8 cellular contexts compared by ENCODE assay signal in genomic region chr17:40069751-40070643, GRCh38. TPM values are rescaled to one million over a fixed set of nuclear protein-coding genes. Genes with fewer than 3 reads are reported as not detected.
DNase-seq lines count a peak whose midpoint lies in the region; ATAC-seq and TF ChIP-seq lines count a peak whose summit lies in the region.

No MANE protein-coding gene starts in this region.

- POLR2A ChIA-PET in HEK293 (lab: Yijun Ruan, JAX) = interaction anchor here (0.8 kb wide), 1 partner anchor 29 kb away, joined by 3 read pairs; no protein-coding TSS in a partner anchor
- POLR2A ChIA-PET in MCF 10A (lab: Yijun Ruan, JAX) = interaction anchor here (0.6 to 7.9 kb wide), 8 partner anchors 11 to 254 kb away, joined by 3 to 99 read pairs (median 5); partner anchors contain the start of genes CASC3, MED24 and NR1D1

- H3K27ac Mint-ChIP-seq in MCF 10A (ENCODE audit: low read depth, unreplicated experiment) = peak overlapping the region; percentile 60

- CTCF ChIA-PET in HEK293 (lab: Yijun Ruan, JAX) (interaction anchor here (0.7 to 6.0 kb wide), 11 partner anchors 11 to 448 kb away, joined by 3 to 43 read pairs (median 5); no protein-coding TSS in a partner anchor), MCF 10A (lab: Yijun Ruan, JAX) (interaction anchor here (0.5 to 1.7 kb wide), 4 partner anchors 16 to 339 kb away, joined by 3 to 4 read pairs (median 3); partner anchors contain the start of gene MED24)

- H3K4me2 ChIP-seq in BLaER1 treated with 17β-estradiol and CSF1 and Interleukin-3, amounts not matched to agents 10 nM and 100 nM = peak overlapping the region; percentile 93 to 99 (median 97)

- 0 out of 22 replicates have a peak, but pooled peaks cover 0 to 6% (median 0%) of the 10 kb centered on the region in 11 experiments for H3K36me3 ChIP-seq in BLaER1 treated with 17β-estradiol and CSF1 and Interleukin-3, amounts not matched to agents 10 nM and 100 nM
- peaks cover 0 to 7% of the 10 kb centered on the region in 2 experiments; a peak in 1 of 3 replicates for H3K36me3 ChIP-seq in HEK293 (ENCODE audit: control insufficient read depth in 2 of 2, insufficient read depth in 1 of 2, low read length in 2 of 2)
- H3K36me3 ChIP-seq in RWPE2 (ENCODE audit: low read depth) = no peaks in the 10 kb centered on the region
- peaks cover 0 to 7% of the 10 kb centered on the region in 2 donors for H3K36me3 ChIP-seq in lung (ENCODE audit: control insufficient read depth in 2 of 2, insufficient read depth in 2 of 2, low read length in 2 of 2)
- peaks cover 0 to 8% (median 3%) of the 10 kb centered on the region in 4 donors for H3K36me3 ChIP-seq in upper lobe of left lung

- H3K27ac ChIP-seq in BLaER1 treated with 17β-estradiol and CSF1 and Interleukin-3, amounts not matched to agents 10 nM and 100 nM = peak overlapping the region; percentile 63 to 93 (median 85); a peak in 21 of 22 replicates
- H3K27ac ChIP-seq in HEK293 (ENCODE audit: extremely low read depth, low read depth, low read length) (no peak overlapping the region), RWPE2 (ENCODE audit: poor library complexity, severe bottlenecking) (peak overlapping the region; percentile 48), lung (ENCODE audit: low read depth in 1 of 2, low read length in 1 of 2) (peak overlapping the region; percentile 45 to 93), upper lobe of left lung (peak overlapping the region; percentile 86 to 94 (median 90))

- H3K4me1 Mint-ChIP-seq in MCF 10A (ENCODE audit: insufficient read depth, unreplicated experiment) = peaks cover 80% of the 10 kb centered on the region

- peaks cover 5% of the 10 kb centered on the region for H3K36me3 Mint-ChIP-seq in MCF 10A (ENCODE audit: insufficient read depth, unreplicated experiment)

- no peaks in the 10 kb centered on the region for H3K9me3 ChIP-seq in BLaER1 treated with 17β-estradiol and CSF1 and Interleukin-3, amounts not matched to agents 10 nM and 100 nM (replicated peaks in 1 of 11)
- H3K9me3 ChIP-seq in HEK293 (ENCODE audit: control insufficient read depth, insufficient read depth, low read depth, low read length) = no peaks in the 10 kb centered on the region
- H3K9me3 ChIP-seq in RWPE2 (ENCODE audit: severe bottlenecking) = no peaks in the 10 kb centered on the region
- H3K9me3 ChIP-seq in lung (ENCODE audit: control insufficient read depth in 2 of 2, insufficient read depth in 1 of 2, low read length in 1 of 2) = no peaks in the 10 kb centered on the region
- H3K9me3 ChIP-seq in upper lobe of left lung = no peaks in the 10 kb centered on the region

- no TSS peak for BruUV-seq in MCF 10A (replicated peaks; lab: Mats Ljungman, UMichigan)

- 0 out of 2 replicates have a peak, but pooled peaks have one; percentile 33 for TF ChIP-seq CTCF in HEK293 (tag by site-specific recombination; IDR thresholded peaks at IDR 0.05)
- TF ChIP-seq CTCF in RWPE2 (IDR thresholded peaks at IDR 0.05; ENCODE audit: poor library complexity, severe bottlenecking) = peak; percentile 36
- peak; percentile 34 for TF ChIP-seq CTCF in MCF 10A (IDR thresholded peaks at IDR 0.05; ENCODE audit: unreplicated experiment)
- TF ChIP-seq CTCF in lung (IDR thresholded peaks at IDR 0.05; ENCODE audit: control extremely low read depth, extremely low read depth) = no peak
- TF ChIP-seq CTCF in upper lobe of left lung (IDR thresholded peaks at IDR 0.05) = peak in 5 of 6 experiments; percentile 13 to 50 (median 36)

- peak in 2 of 4 donors; percentile 4 to 82 for TF ChIP-seq EP300 in upper lobe of left lung (IDR thresholded peaks at IDR 0.05)

- 21 to 22% methylated on average over 14 of the region's 14 CpGs for WGBS in lung, 2 donors
- 15 to 20% methylated on average over 6 to 8 of the region's 14 CpGs for WGBS in upper lobe of left lung, 2 donors

- peak in 1 of 4 donors; percentile 50 for TF ChIP-seq POLR2A in upper lobe of left lung (IDR thresholded peaks at IDR 0.05)

- H3K9ac ChIP-seq in BLaER1 treated with 17β-estradiol and CSF1 and Interleukin-3, amounts not matched to agents 10 nM and 100 nM = peak overlapping the region; percentile 39 to 85 (median 76); a peak in 21 of 22 replicates

- intact Hi-C loops in MCF 10A (cut with micrococcal nuclease) = no loop called here

- no peaks in the 10 kb centered on the region for H3K27me3 ChIP-seq in BLaER1 treated with 17β-estradiol and CSF1 and Interleukin-3, amounts not matched to agents 10 nM and 100 nM
- no peaks in the 10 kb centered on the region for H3K27me3 ChIP-seq in RWPE2 (ENCODE audit: insufficient read depth, poor library complexity, severe bottlenecking)
- H3K27me3 ChIP-seq in lung (ENCODE audit: control insufficient read depth, insufficient read depth) = no peaks in the 10 kb centered on the region
- no peaks in the 10 kb centered on the region for H3K27me3 ChIP-seq in upper lobe of left lung

- ATAC-seq in RWPE2 (ENCODE audit: low read depth) = peak; percentile 66
- no peak for ATAC-seq in lung (ENCODE audit: insufficient read depth, low FRiP score)
- peak in 1 of 2 donors; percentile 9 for ATAC-seq in upper lobe of left lung (ENCODE audit: low FRiP score in 2 of 2)
- no peak for ATAC-seq in HG02798 (IDR thresholded peaks at IDR 0.05; ENCODE audit: poor library complexity, unreplicated experiment)
- ATAC-seq in HG03039 (IDR thresholded peaks at IDR 0.05; ENCODE audit: unreplicated experiment) = no peak

- H3K4me1 ChIP-seq in BLaER1 treated with 17β-estradiol and CSF1 and Interleukin-3, amounts not matched to agents 10 nM and 100 nM = peaks cover 99 to 100% (median 100%) of the 10 kb centered on the region in 10 experiments
- H3K4me1 ChIP-seq in HEK293 (ENCODE audit: control insufficient read depth, insufficient read depth, low read length) (peaks cover 40% of the 10 kb centered on the region), RWPE2 (ENCODE audit: insufficient read depth, poor library complexity, severe bottlenecking) (peaks cover 52% of the 10 kb centered on the region), lung (ENCODE audit: control insufficient read depth in 2 of 2, insufficient read depth in 2 of 2, low read length in 2 of 2) (peaks cover 38 to 58% of the 10 kb centered on the region in 2 donors), upper lobe of left lung (peaks cover 85 to 98% (median 94%) of the 10 kb centered on the region in 4 donors)

- no peaks in the 10 kb centered on the region for H3K27me3 Mint-ChIP-seq in MCF 10A (ENCODE audit: insufficient read depth, unreplicated experiment)

- H3K4me3 Mint-ChIP-seq in MCF 10A (ENCODE audit: unreplicated experiment) = peak overlapping the region; percentile 62

- no peaks in the 10 kb centered on the region for H3K9me3 Mint-ChIP-seq in MCF 10A (ENCODE audit: unreplicated experiment)

- peak overlapping the region; percentile 24 to 57 (median 44); a peak in 19 of 20 replicates for H3K4me3 ChIP-seq in BLaER1 treated with 17β-estradiol and CSF1 and Interleukin-3, amounts not matched to agents 10 nM and 100 nM
- H3K4me3 ChIP-seq in HEK293 (ENCODE audit: low read depth, low read length) (no peak overlapping the region), RWPE2 (ENCODE audit: severe bottlenecking) (no peak overlapping the region), lung (no peak overlapping the region), upper lobe of left lung (peak overlapping the region in 2 of 4 donors; percentile 33 to 37)

- H4K20me1 ChIP-seq in BLaER1 treated with 17β-estradiol and CSF1 and Interleukin-3, amounts not matched to agents 10 nM and 100 nM = no peaks in the 10 kb centered on the region; a peak in 1 of 22 replicates

- DNase-seq in RWPE2 (ENCODE audit: low spot score) (peak; percentile 73), MCF 10A (ENCODE audit: unreplicated experiment) (peak; percentile 82), lung (ENCODE audit: low spot score) (no peak), upper lobe of left lung (peak; percentile 79 to 82)

TF ChIP-seq in HEK293, 187 proteins besides CTCF, POLR2A, EP300 and RAD21 (continues in another document):
- TF ChIP-seq ZNF350 (tag by site-specific recombination; IDR thresholded peaks at IDR 0.05) (no peak), WT1 (tag by site-specific recombination; IDR thresholded peaks at IDR 0.05) (peak; percentile 51), ZBTB17 (tag by site-specific recombination; IDR thresholded peaks at IDR 0.05) (peak; percentile 95), ZNF311 (tag by site-specific recombination; IDR thresholded peaks at IDR 0.05; ENCODE audit: borderline replicate concordance) (no peak), PRDM6 (tag by site-specific recombination; IDR thresholded peaks at IDR 0.05) (no peak), GLIS1 (tag by site-specific recombination; IDR thresholded peaks at IDR 0.05) (peak; percentile 99)

RNA-seq across cellular contexts. Expression of gene THRA, which starts 7.2 kb away (rescaled TPM):
- 5.5 and 6.4 TPM in 2 replicates for total RNA-seq in MCF 10A (2022)
- total RNA-seq in lung = 10 to 100 TPM; 41.3 to 55.9 TPM
- 10 to 100 TPM; 28.5 to 33.6 TPM for polyA plus RNA-seq in lung
- 10 to 100 TPM; 31.0 to 55.3 (median 49.9) TPM for total RNA-seq in upper lobe of left lung

RNA-seq across cellular contexts. Expression of gene MED24, which starts 15.8 kb away (rescaled TPM):
- total RNA-seq in MCF 10A (2022) = 66.6 and 88.5 TPM in 2 replicates
- total RNA-seq in lung = 10 to 100 TPM; 69.9 to 82.3 TPM
- polyA plus RNA-seq in lung = 100 to 1,000 TPM in 1 of 2 donors, 10 to 100 TPM in 1; 48.2 to 149 TPM
- total RNA-seq in upper lobe of left lung = 100 to 1,000 TPM in 1 of 6 donors, 10 to 100 TPM in 5; 36.5 to 157 (median 71.0) TPM

RNA-seq across cellular contexts. Expression of gene NR1D1, which starts 30.4 kb away (rescaled TPM):
- total RNA-seq in MCF 10A (2022) (7.5 and 8.8 TPM in 2 replicates), lung (10 to 100 TPM in 1 of 2 donors, 1 to 10 TPM in 1; 3.2 to 19.4 TPM), upper lobe of left lung (10 to 100 TPM in 5 of 6 donors, 1 to 10 TPM in 1; 3.8 to 24.7 (median 15.8) TPM)
- polyA plus RNA-seq in lung = 10 to 100 TPM in 1 of 2 donors, 1 to 10 TPM in 1; 8.7 to 19.6 TPM

RNA-seq across cellular contexts. Expression of gene MSL1, which starts 51.8 kb away (rescaled TPM):
- 59.8 and 62.2 TPM in 2 replicates for total RNA-seq in MCF 10A (2022)
- total RNA-seq in lung = 100 to 1,000 TPM in 1 of 2 donors, 10 to 100 TPM in 1; 84.8 to 111 TPM
- 10 to 100 TPM; 73.2 to 84.6 TPM for polyA plus RNA-seq in lung
- total RNA-seq in upper lobe of left lung = 100 to 1,000 TPM in 3 of 6 donors, 10 to 100 TPM in 3; 57.6 to 240 (median 97.0) TPM

RNA-seq across cellular contexts. Expression of gene CSF3, which starts 54.8 kb away (rescaled TPM):
- total RNA-seq in MCF 10A (2022) (9.6 and 17.1 TPM in 2 replicates), lung (1 to 10 TPM; 1.7 to 2.9 TPM), upper lobe of left lung (10 to 100 TPM in 1 of 6 donors, 1 to 10 TPM in 5; 1.6 to 14.4 (median 2.7) TPM)
- polyA plus RNA-seq in lung = 100 to 1,000 TPM in 1 of 2 donors, 1 to 10 TPM in 1; 7.8 to 317 TPM

Comparison
In these comparisons a context has a peak if more than half of its experiments do, and no peak if none do; other contexts are left out.
1. H3K4me3 ChIP-seq: peak in BLaER1 treated with 17β-estradiol and CSF1 and Interleukin-3, amounts not matched to agents 10 nM and 100 nM (10 of 10); none in HEK293 (single experiment), RWPE2 (single experiment) and lung (single experiment).